In genomic region chr2:36507408-36507812, GRCh38 we compare ENCODE assay signal across 8 cellular contexts.
DNase-seq lines count a peak whose midpoint lies in the region; ATAC-seq and TF ChIP-seq lines count a peak whose summit lies in the region.

No MANE protein-coding gene starts in this region.

- peak; percentile 91 for TF ChIP-seq CTCF in fibroblast of villous mesenchyme (IDR thresholded peaks at IDR 0.05; ENCODE audit: insufficient read depth, low read depth, low read length)
- no peak for TF ChIP-seq CTCF in omental fat pad (IDR thresholded peaks at IDR 0.05)

- no peak overlapping the region for H3K4me3 ChIP-seq in fibroblast of villous mesenchyme (ENCODE audit: low read depth, low read length)

- peak; percentile 90 for ATAC-seq in GM18519 (IDR thresholded peaks at IDR 0.05; ENCODE audit: low FRiP score, unreplicated experiment)
- ATAC-seq in HG02885 (IDR thresholded peaks at IDR 0.05; ENCODE audit: poor library complexity, unreplicated experiment), result peak; percentile 92
- ATAC-seq in omental fat pad (ENCODE audit: low FRiP score), result peak; percentile 93

- DNase-seq in CD1c-positive myeloid dendritic cell (ENCODE audit: extremely low spot score) (peak; percentile 60), NCI-H1417 treated with DMSO at 0.1 percent for 48 hours (lab: John Stamatoyannopoulos, UW) (peak; percentile 12), fibroblast of villous mesenchyme (ENCODE audit: low read depth) (peak; percentile 67), omental fat pad (ENCODE audit: low spot score) (no peak)
- DNase-seq in activated CD4-positive, alpha-beta T cell treated with anti-CD3 and anti-CD28 coated beads for 48 hours, result peak; percentile 39
- DNase-seq in central memory CD4-positive, alpha-beta T cell, result no peak

Comparison
In these comparisons a context has a peak if more than half of its experiments do, and no peak if none do; other contexts are left out.
1. DNase-seq: peak in CD1c-positive myeloid dendritic cell (single experiment), NCI-H1417 treated with DMSO at 0.1 percent for 48 hours (single experiment), activated CD4-positive, alpha-beta T cell treated with anti-CD3 and anti-CD28 coated beads for 48 hours (single experiment) and fibroblast of villous mesenchyme (single experiment); none in omental fat pad (single experiment) and central memory CD4-positive, alpha-beta T cell (single experiment).
2. Peak in every context shown above with its lines, with median percentiles within 50 percentile points of each other: ATAC-seq.